Comparison of ENCODE assay signal across 8 cellular contexts in the genomic region with DNA sequence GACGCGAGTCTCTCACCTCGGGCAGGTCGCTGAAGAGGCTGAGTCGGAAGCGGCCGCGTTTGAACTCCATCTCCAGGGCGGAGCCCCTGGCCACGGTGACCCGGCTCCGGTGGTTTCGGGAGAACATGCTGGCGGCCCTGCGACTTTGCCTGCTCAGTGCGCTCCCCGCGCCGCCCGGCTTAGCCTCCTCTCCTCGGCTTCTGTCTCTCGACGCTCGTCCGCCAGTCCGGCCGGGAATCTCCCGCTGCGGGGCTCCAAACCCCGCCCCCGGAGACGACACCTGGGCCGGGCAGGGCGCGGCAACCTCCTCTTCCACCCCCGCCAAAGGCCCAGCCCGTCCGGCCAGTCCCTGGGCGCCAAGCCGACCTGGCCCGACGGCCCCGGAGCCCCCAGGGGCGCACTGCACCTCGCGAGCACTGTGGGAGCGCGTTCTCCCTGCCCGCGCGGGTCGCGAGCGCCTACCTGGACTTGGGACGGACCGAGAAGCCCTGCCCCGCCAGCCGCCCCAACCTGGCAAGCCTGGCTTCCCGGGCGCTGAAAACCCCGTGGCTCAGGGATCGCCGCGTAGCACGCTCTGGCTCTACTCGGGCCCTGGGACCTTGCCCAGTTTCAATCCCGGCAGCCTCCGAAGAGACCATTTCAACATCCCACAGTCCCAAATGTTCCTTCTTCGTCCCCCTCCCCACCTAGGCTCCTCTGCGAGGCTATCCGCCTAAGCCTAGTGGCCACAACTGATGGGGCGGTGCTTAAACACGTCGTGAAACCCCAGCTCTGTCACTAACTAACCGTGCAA. TPM values are rescaled to one million over a fixed set of nuclear protein-coding genes. Genes with fewer than 3 reads are reported as not detected.
DNase-seq lines count a peak whose midpoint lies in the region; ATAC-seq, FAIRE-seq and TF ChIP-seq lines count a peak whose summit lies in the region.

A gene with protein sequence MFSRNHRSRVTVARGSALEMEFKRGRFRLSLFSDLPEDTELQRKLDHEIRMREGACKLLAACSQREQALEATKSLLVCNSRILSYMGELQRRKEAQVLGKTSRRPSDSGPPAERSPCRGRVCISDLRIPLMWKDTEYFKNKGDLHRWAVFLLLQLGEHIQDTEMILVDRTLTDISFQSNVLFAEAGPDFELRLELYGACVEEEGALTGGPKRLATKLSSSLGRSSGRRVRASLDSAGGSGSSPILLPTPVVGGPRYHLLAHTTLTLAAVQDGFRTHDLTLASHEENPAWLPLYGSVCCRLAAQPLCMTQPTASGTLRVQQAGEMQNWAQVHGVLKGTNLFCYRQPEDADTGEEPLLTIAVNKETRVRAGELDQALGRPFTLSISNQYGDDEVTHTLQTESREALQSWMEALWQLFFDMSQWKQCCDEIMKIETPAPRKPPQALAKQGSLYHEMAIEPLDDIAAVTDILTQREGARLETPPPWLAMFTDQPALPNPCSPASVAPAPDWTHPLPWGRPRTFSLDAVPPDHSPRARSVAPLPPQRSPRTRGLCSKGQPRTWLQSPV (minus strand): TSS at position 248 of the 793 bp plus-strand sequence. CDS start 121 bp downstream, at position 127.

- H3K4me3 Mint-ChIP-seq in activated T-helper 1 cell treated with anti-CD3 and anti-CD28 coated beads, Interleukin-12 subunit alpha, Interleukin-12 subunit beta, Interleukin-2, Interleukin-4 antibody, amounts not matched to agents 30 ng/mL and 10 ng/mL and 1 ng/mL, durations not matched to agents 14 hours and 24 hours and 36 hours, result peak within 1 kb of the TSS; percentile 73

- H3K27me3 ChIP-seq in IMR-90 (ENCODE audit: control insufficient read depth, insufficient read depth, low read length) (peaks cover 5% of the 10 kb centered on the region; the same call in 1 of the 2 replicates), osteoblast (ENCODE audit: insufficient read depth, low read length) (peaks cover 16% of the 10 kb centered on the region)

- in situ Hi-C loops in IMR-90 (cut with MboI; ENCODE audit: low sequenced_read_pairs), result no loop called here

- TF ChIP-seq RAD21 in IMR-90 (IDR thresholded peaks at IDR 0.05; ENCODE audit: low read length), result no peak

- H4K8ac ChIP-seq in IMR-90 (ENCODE audit: low read depth in 2 of 2, low read length in 2 of 2), result peak within 1 kb of the TSS; percentile 87 to 98

- H2AFZ ChIP-seq in IMR-90 (replicated peaks; ENCODE audit: low read length, poor library complexity) (peak within 1 kb of the TSS; percentile 94), osteoblast (ENCODE audit: low read length) (peak within 1 kb of the TSS; percentile 91)

- peak within 1 kb of the TSS; percentile 86 for H4K5ac ChIP-seq in IMR-90 (ENCODE audit: low read depth, low read length)

- H3K4ac ChIP-seq in IMR-90 (ENCODE audit: low read depth, low read length), result peak within 1 kb of the TSS; percentile 82

- H3K36me3 Mint-ChIP-seq in activated T-helper 1 cell treated with anti-CD3 and anti-CD28 coated beads, Interleukin-12 subunit alpha, Interleukin-12 subunit beta, Interleukin-2, Interleukin-4 antibody, amounts not matched to agents 30 ng/mL and 10 ng/mL and 1 ng/mL, durations not matched to agents 14 hours and 24 hours and 36 hours (ENCODE audit: low read depth), result no peaks in the 10 kb centered on the region

- POLR2A ChIA-PET in IMR-90 (lab: Charles Lee; ENCODE audit: unreplicated experiment), result no interaction called here

- H3K18ac ChIP-seq in IMR-90 (ENCODE audit: low read depth, low read length), result peak within 1 kb of the TSS; percentile 29

- no peak within 1 kb of the TSS for H3K4me3 ChIP-seq in IMR-90 (ENCODE audit: insufficient read depth, low read depth, low read length)
- H3K4me3 ChIP-seq in osteoblast (ENCODE audit: insufficient read depth, low read length), result peak within 1 kb of the TSS; percentile 79

- H3K23ac ChIP-seq in IMR-90 (ENCODE audit: low read depth, low read length), result peak within 1 kb of the TSS; percentile 28; the same call in 1 of the 2 replicates

- H3K4me1 Mint-ChIP-seq in activated T-helper 1 cell treated with anti-CD3 and anti-CD28 coated beads, Interleukin-12 subunit alpha, Interleukin-12 subunit beta, Interleukin-2, Interleukin-4 antibody, amounts not matched to agents 30 ng/mL and 10 ng/mL and 1 ng/mL, durations not matched to agents 14 hours and 24 hours and 36 hours (ENCODE audit: low read depth), result peaks cover 22% of the 10 kb centered on the region

- peak within 1 kb of the TSS; percentile 81 for H2AK9ac ChIP-seq in IMR-90 (replicated peaks; ENCODE audit: low read depth, low read length, poor library complexity)

- CTCF ChIA-PET in IMR-90 (lab: Yijun Ruan, JAX), result no interaction called here

- TF ChIP-seq POLR2A in IMR-90 (IDR thresholded peaks at IDR 0.05; ENCODE audit: low read depth, low read length), result no peak

- no peak within 1 kb of the TSS for H2BK20ac ChIP-seq in IMR-90 (ENCODE audit: low read depth, low read length)

- intact Hi-C loops in IMR-90 (cut with micrococcal nuclease), result no loop called here
- intact Hi-C loops in activated T-helper 1 cell treated with anti-CD3 and anti-CD28 coated beads, Interleukin-12 subunit alpha, Interleukin-12 subunit beta, Interleukin-2, Interleukin-4 antibody, amounts not matched to agents 30 ng/mL and 10 ng/mL and 1 ng/mL, durations not matched to agents 14 hours and 24 hours and 36 hours (cut with micrococcal nuclease), result loop anchor here (2.0 kb wide), 1 partner anchor 13 kb away; a partner anchor contains a TSS

- no peak within 1 kb of the TSS; the same call in 1 of the 2 replicates for H3K56ac ChIP-seq in IMR-90 (ENCODE audit: extremely low read depth, insufficient read depth, low read length)

- H3K27me3 Mint-ChIP-seq in activated T-helper 1 cell treated with anti-CD3 and anti-CD28 coated beads, Interleukin-12 subunit alpha, Interleukin-12 subunit beta, Interleukin-2, Interleukin-4 antibody, amounts not matched to agents 30 ng/mL and 10 ng/mL and 1 ng/mL, durations not matched to agents 14 hours and 24 hours and 36 hours (ENCODE audit: insufficient read depth), result peaks cover 36% of the 10 kb centered on the region

- H3K9me3 ChIP-seq in IMR-90 (ENCODE audit: control insufficient read depth, insufficient read depth, low read length) (no peaks in the 10 kb centered on the region), osteoblast (ENCODE audit: low read depth, low read length) (no peaks in the 10 kb centered on the region)

- H3K9me3 Mint-ChIP-seq in activated T-helper 1 cell treated with anti-CD3 and anti-CD28 coated beads, Interleukin-12 subunit alpha, Interleukin-12 subunit beta, Interleukin-2, Interleukin-4 antibody, amounts not matched to agents 30 ng/mL and 10 ng/mL and 1 ng/mL, durations not matched to agents 14 hours and 24 hours and 36 hours, result no peaks in the 10 kb centered on the region

- no TSS peak for BruUV-seq in IMR-90 (replicated peaks; lab: Mats Ljungman, UMichigan)

- TF ChIP-seq CTCF in IMR-90 (conservative IDR thresholded peaks at IDR 0.05; ENCODE audit: low read depth, low read length) (no peak), osteoblast (IDR thresholded peaks at IDR 0.05; ENCODE audit: extremely low read depth, low read depth, low read length) (no peak)

- H3K27ac ChIP-seq in IMR-90 (ENCODE audit: insufficient read depth, low read length) (peak within 1 kb of the TSS; percentile 70; the same call in 1 of the 2 replicates), osteoblast (ENCODE audit: low read depth, low read length) (no peak within 1 kb of the TSS)

- H3K79me1 ChIP-seq in IMR-90 (ENCODE audit: low read depth in 1 of 2, low read length in 2 of 2), result peaks cover 18 to 33% of the 10 kb centered on the region in 2 experiments

- H3K9ac ChIP-seq in IMR-90 (ENCODE audit: low read depth, low read length), result peak within 1 kb of the TSS; percentile 55

- H2BK120ac ChIP-seq in IMR-90 (ENCODE audit: low read depth, low read length), result peak within 1 kb of the TSS; percentile 55

- no peaks in the 10 kb centered on the region for H3K36me3 ChIP-seq in IMR-90 (ENCODE audit: control insufficient read depth, insufficient read depth, low read length)
- H3K36me3 ChIP-seq in osteoblast (ENCODE audit: insufficient read depth, low read length), result no peaks in the 10 kb centered on the region

- H3K79me2 ChIP-seq in osteoblast (ENCODE audit: insufficient read depth, low read length), result peaks cover 23% of the 10 kb centered on the region

- H2AK5ac ChIP-seq in IMR-90 (ENCODE audit: low read depth, low read length), result peak within 1 kb of the TSS; percentile 92

- H3K9me1 ChIP-seq in IMR-90 (ENCODE audit: insufficient read depth, low read length), result peaks cover 21% of the 10 kb centered on the region

- peak within 1 kb of the TSS; percentile 73 for H4K91ac ChIP-seq in IMR-90 (ENCODE audit: insufficient read depth, low read depth, low read length)

- DNase-seq in GM18507 (ENCODE audit: extremely low spot score, insufficient read length, low read depth), result peak; percentile 22
- no peak for DNase-seq in IMR-90
- peak; percentile 34 for DNase-seq in activated T-helper 1 cell treated with anti-CD3 and anti-CD28 coated beads, Interleukin-12 subunit alpha, Interleukin-12 subunit beta, Interleukin-2, Interleukin-4 antibody, amounts not matched to agents 30 ng/mL and 10 ng/mL and 1 ng/mL, durations not matched to agents 14 hours and 24 hours and 36 hours (ENCODE audit: low spot score)
- no peak for DNase-seq in glomerular endothelial cell (ENCODE audit: extremely low read depth, low read depth, low spot score)
- peak; percentile 72 for DNase-seq in osteoblast (ENCODE audit: insufficient read length, low spot score, missing footprints)

- ATAC-seq in IMR-90 (ENCODE audit: low read depth) (no peak), GM19351 (IDR thresholded peaks at IDR 0.05; ENCODE audit: unreplicated experiment) (no peak), HG03565 (IDR thresholded peaks at IDR 0.05; ENCODE audit: unreplicated experiment) (no peak), HG03442 (IDR thresholded peaks at IDR 0.05; ENCODE audit: unreplicated experiment) (no peak)

- H3K14ac ChIP-seq in IMR-90 (replicated peaks; ENCODE audit: low read depth, low read length), result peak within 1 kb of the TSS; percentile 66; the same call in 1 of the 2 replicates

- peak; percentile 26 for FAIRE-seq in GM18507 (lab: Jason Lieb, UNC)

- dilution Hi-C loops in IMR-90 (cut with HindIII; ENCODE audit: low sequenced_read_pairs, unreplicated experiment), result no loop called here

- H2BK5ac ChIP-seq in IMR-90 (ENCODE audit: low read depth, low read length, poor library complexity, severe bottlenecking), result peak within 1 kb of the TSS; percentile 59

- H3K4me1 ChIP-seq in IMR-90 (ENCODE audit: control insufficient read depth, insufficient read depth, low read length), result peaks cover 19% of the 10 kb centered on the region
- peaks cover 25% of the 10 kb centered on the region for H3K4me1 ChIP-seq in osteoblast (ENCODE audit: insufficient read depth, low read length)

- 0 out of 2 replicates have a peak, but pooled peaks cover 3% of the 10 kb centered on the region for H4K20me1 ChIP-seq in IMR-90 (ENCODE audit: insufficient read depth, low read length)
- H4K20me1 ChIP-seq in osteoblast (ENCODE audit: insufficient read depth, low read length), result peaks cover 5% of the 10 kb centered on the region

- H3K4me2 ChIP-seq in IMR-90 (ENCODE audit: low read depth, low read length) (peak within 1 kb of the TSS; percentile 54), osteoblast (ENCODE audit: insufficient read depth, low read length) (peak within 1 kb of the TSS; percentile 95)

- WGBS in IMR-90 (ENCODE audit: extremely low coverage in 2 of 2, insufficient read length in 1 of 2), 2 experiments, result 47% methylated on average over 33 of the region's 75 CpGs; no CpG with 5 or more reads in 1 of the 2 experiments

- no peak within 1 kb of the TSS for H3K27ac Mint-ChIP-seq in activated T-helper 1 cell treated with anti-CD3 and anti-CD28 coated beads, Interleukin-12 subunit alpha, Interleukin-12 subunit beta, Interleukin-2, Interleukin-4 antibody, amounts not matched to agents 30 ng/mL and 10 ng/mL and 1 ng/mL, durations not matched to agents 14 hours and 24 hours and 36 hours

- peak within 1 kb of the TSS; percentile 70; the same call in 1 of the 3 replicates for H2BK15ac ChIP-seq in IMR-90 (ENCODE audit: low read depth, low read length)

RNA-seq across cellular contexts. Expression of the gene that starts here (rescaled TPM):
- total RNA-seq in IMR-90 (2012; rRNA removed) (9.4 and 11.1 TPM in 2 replicates), glomerular endothelial cell (11.2 and 14.5 TPM in 2 replicates), osteoblast (14.1 and 16.2 TPM in 2 replicates)
- polyA plus RNA-seq in IMR-90 (2012; rRNA removed), result 19.7 and 22.3 TPM in 2 replicates
- polyA plus RNA-seq in IMR-90 (2012; cell fraction: cytosol; rRNA removed), result 12.9 and 13.5 TPM in 2 replicates
- 92.0 and 105 TPM in 2 replicates for polyA plus RNA-seq in IMR-90 (2012; cell fraction: nucleus; rRNA removed; ENCODE audit: low replicate concordance)
- total RNA-seq in activated T-helper 1 cell treated with anti-CD3 and anti-CD28 coated beads, Interleukin-12 subunit alpha, Interleukin-12 subunit beta, Interleukin-2, Interleukin-4 antibody, amounts not matched to agents 30 ng/mL and 10 ng/mL and 1 ng/mL, durations not matched to agents 14 hours and 24 hours and 36 hours, result 4.0 and 4.2 TPM in 2 replicates

Comparison
In these comparisons a context has a peak if more than half of its experiments do, and no peak if none do; other contexts are left out.
1. DNase-seq: peak in GM18507 (single experiment), activated T-helper 1 cell treated with anti-CD3 and anti-CD28 coated beads, Interleukin-12 subunit alpha, Interleukin-12 subunit beta, Interleukin-2, Interleukin-4 antibody, amounts not matched to agents 30 ng/mL and 10 ng/mL and 1 ng/mL, durations not matched to agents 14 hours and 24 hours and 36 hours (single experiment) and osteoblast (single experiment); none in IMR-90 (single experiment) and glomerular endothelial cell (single experiment).